ENCODE assay signal across 23 cellular contexts in genomic region chr7:151070573-151070960, GRCh38.
"Had no signal": no experiment of that assay in that cellular context is flagged by ENCODE, and none has a peak within 500 bp of the region (broad histone marks: within the 10 kb centered on the region; RNA-seq: fewer than 3 reads in every experiment).

No MANE protein-coding gene starts in this region.

- FAIRE-seq: HepG2, RCC 7860 had no signal

- H3K4me3 ChIP-seq: PC-9 had no signal

- H2AFZ ChIP-seq: PC-9 had no signal

- DNase-seq: IMR-90, Kasumi-1, MM.1S, NCI-H1092 treated with DMSO at 0.1 percent for 48 hours, NCI-H1436, NCI-H187, NCI-H2029, NCI-H2081 treated with DMSO at 0.1 percent for 48 hours, NCI-H2171, NCI-H226, NCI-H446, NCI-H510A, NCI-H524 treated with DMSO at 0.1 percent for 48 hours, NCI-H69, NCI-H774, PC-9, RPMI8226, SHP77, SK-N-SH, SW 1271 had no signal

- ATAC-seq: HepG2 had no signal

- H3K9ac ChIP-seq: KMS-11, SK-N-SH had no signal

- H3K27ac ChIP-seq: KMS-11, PC-9 had no signal

- H3K9me3 ChIP-seq: SK-N-SH had no signal

- H3K4me2 ChIP-seq: KMS-11, PC-9, SK-N-SH had no signal
